In genomic region chr3:9932535-9932842, GRCh38 we compare ENCODE assay signal across 8 cellular contexts. TPM values are rescaled to one million over a fixed set of nuclear protein-coding genes. Genes with fewer than 3 reads are reported as not detected.
DNase-seq lines count a peak whose midpoint lies in the region; ATAC-seq and TF ChIP-seq lines count a peak whose summit lies in the region.

No MANE protein-coding gene starts in this region.

- CTCF ChIA-PET in HEK293 (lab: Yijun Ruan, JAX) (interaction anchor here (0.6 to 2.3 kb wide), 14 partner anchors 10 to 1479 kb away, joined by 3 to 19 read pairs (median 5); partner anchors contain the start of gene JAGN1), GM10248 (lab: Yijun Ruan, JAX) (interaction anchor here (0.7 to 5.7 kb wide), 58 partner anchors 10 to 808 kb away, joined by 3 to 43 read pairs (median 4); partner anchors contain the start of genes ARPC4, EMC3, GHRL and IL17RC)

- H3K36me3 ChIP-seq in HEK293 (ENCODE audit: control insufficient read depth in 2 of 2, insufficient read depth in 1 of 2, low read length in 2 of 2): peaks cover 6 to 40% of the 10 kb centered on the region in 2 experiments
- no peaks in the 10 kb centered on the region for H3K36me3 ChIP-seq in iPS-15b (ENCODE audit: control insufficient read depth, insufficient read depth, low read length)
- H3K36me3 ChIP-seq in spleen: peaks cover 0 to 49% (median 2%) of the 10 kb centered on the region in 6 donors

- intact Hi-C loops in activated T-helper 1 cell treated with anti-CD3 and anti-CD28 coated beads, Interleukin-12 subunit alpha, Interleukin-12 subunit beta, Interleukin-2, Interleukin-4 antibody, amounts not matched to agents 30 ng/mL and 10 ng/mL and 1 ng/mL, durations not matched to agents 14 hours and 24 hours and 36 hours (cut with micrococcal nuclease): loop anchor here (1.0 to 10.0 kb wide), 8 partner anchors 17 to 1915 kb away; partner anchors contain the start of genes ARPC4, BRPF1, JAGN1 and MTMR14
- intact Hi-C loops in spleen (cut with DNase I; ENCODE audit: low total_unique reads): no loop called here

- DNase-seq in activated T-helper 1 cell treated with anti-CD3 and anti-CD28 coated beads, Interleukin-12 subunit alpha, Interleukin-12 subunit beta, Interleukin-2, Interleukin-4 antibody, amounts not matched to agents 30 ng/mL and 10 ng/mL and 1 ng/mL, durations not matched to agents 14 hours and 24 hours and 36 hours (ENCODE audit: low spot score): no peak
- DNase-seq in spleen (no peak), NCI-H187 (lab: John Stamatoyannopoulos, UW) (no peak), GM10248 (ENCODE audit: extremely low spot score) (no peak), NCI-H446 (lab: John Stamatoyannopoulos, UW) (no peak)

- POLR2A ChIA-PET in HEK293 (lab: Yijun Ruan, JAX): interaction anchor here (0.6 to 3.9 kb wide), 22 partner anchors 11 to 235 kb away, joined by 3 to 33 read pairs (median 8); partner anchors contain the start of genes ARPC4, CIDEC, EMC3 and FANCD2
- POLR2A ChIA-PET in GM10248 (lab: Yijun Ruan, JAX): interaction anchor here (1.4 to 2.0 kb wide), 2 partner anchors 10 to 94 kb away, joined by 3 to 10 read pairs; no protein-coding TSS in a partner anchor

- H3K27me3 Mint-ChIP-seq in activated T-helper 1 cell treated with anti-CD3 and anti-CD28 coated beads, Interleukin-12 subunit alpha, Interleukin-12 subunit beta, Interleukin-2, Interleukin-4 antibody, amounts not matched to agents 30 ng/mL and 10 ng/mL and 1 ng/mL, durations not matched to agents 14 hours and 24 hours and 36 hours (ENCODE audit: insufficient read depth): no peaks in the 10 kb centered on the region

- no peak for ATAC-seq in HG03469 (IDR thresholded peaks at IDR 0.05; ENCODE audit: unreplicated experiment)

- H3K27ac ChIP-seq in HEK293 (ENCODE audit: extremely low read depth, low read depth, low read length) (peak overlapping the region; percentile 95; the same call in 1 of the 2 replicates), spleen (peak overlapping the region; percentile 91 to 97 (median 94))

- 0 out of 2 replicates have a peak, but pooled peaks cover 2% of the 10 kb centered on the region for H3K4me1 ChIP-seq in HEK293 (ENCODE audit: control insufficient read depth, insufficient read depth, low read length)
- no peaks in the 10 kb centered on the region for H3K4me1 ChIP-seq in iPS-15b (ENCODE audit: control insufficient read depth, insufficient read depth, low read length)
- H3K4me1 ChIP-seq in spleen: peaks cover 24 to 51% (median 39%) of the 10 kb centered on the region in 6 donors

- TF ChIP-seq POLR2A in spleen (IDR thresholded peaks at IDR 0.05): peak in 1 of 3 donors; percentile 30

- TF ChIP-seq CTCF in HEK293 (tag by site-specific recombination; IDR thresholded peaks at IDR 0.05) (no peak), spleen (IDR thresholded peaks at IDR 0.05 in 8 of 11, conservative IDR thresholded peaks at IDR 0.05 in 3 of 11) (no peak), GM10248 (IDR thresholded peaks at IDR 0.05; ENCODE audit: control extremely low read depth, extremely low read depth, low read depth, missing control alignments) (no peak)

- H3K9ac ChIP-seq in iPS-15b (ENCODE audit: low read depth, low read length): peak overlapping the region; percentile 37

- WGBS in spleen, 5 donors: 3 to 11% (median 6%) methylated on average over 10 to 13 of the region's 13 CpGs

- peaks cover 34% of the 10 kb centered on the region for H3K4me1 Mint-ChIP-seq in activated T-helper 1 cell treated with anti-CD3 and anti-CD28 coated beads, Interleukin-12 subunit alpha, Interleukin-12 subunit beta, Interleukin-2, Interleukin-4 antibody, amounts not matched to agents 30 ng/mL and 10 ng/mL and 1 ng/mL, durations not matched to agents 14 hours and 24 hours and 36 hours (ENCODE audit: low read depth)

- H3K27me3 ChIP-seq in iPS-15b (ENCODE audit: control insufficient read depth, insufficient read depth, low read length): no peaks in the 10 kb centered on the region
- no peaks in the 10 kb centered on the region for H3K27me3 ChIP-seq in spleen (replicated peaks in 1 of 7)

- H3K4me3 ChIP-seq in HEK293 (ENCODE audit: low read depth, low read length) (no peak overlapping the region; the same call in 1 of the 2 replicates), iPS-15b (ENCODE audit: low read depth, low read length) (peak overlapping the region; percentile 69), spleen (peak overlapping the region; percentile 59 to 94 (median 85))

- H3K9me3 Mint-ChIP-seq in activated T-helper 1 cell treated with anti-CD3 and anti-CD28 coated beads, Interleukin-12 subunit alpha, Interleukin-12 subunit beta, Interleukin-2, Interleukin-4 antibody, amounts not matched to agents 30 ng/mL and 10 ng/mL and 1 ng/mL, durations not matched to agents 14 hours and 24 hours and 36 hours: no peaks in the 10 kb centered on the region

- H3K4me3 Mint-ChIP-seq in activated T-helper 1 cell treated with anti-CD3 and anti-CD28 coated beads, Interleukin-12 subunit alpha, Interleukin-12 subunit beta, Interleukin-2, Interleukin-4 antibody, amounts not matched to agents 30 ng/mL and 10 ng/mL and 1 ng/mL, durations not matched to agents 14 hours and 24 hours and 36 hours: peak overlapping the region; percentile 96

- H3K36me3 Mint-ChIP-seq in activated T-helper 1 cell treated with anti-CD3 and anti-CD28 coated beads, Interleukin-12 subunit alpha, Interleukin-12 subunit beta, Interleukin-2, Interleukin-4 antibody, amounts not matched to agents 30 ng/mL and 10 ng/mL and 1 ng/mL, durations not matched to agents 14 hours and 24 hours and 36 hours (ENCODE audit: low read depth): peaks cover 15% of the 10 kb centered on the region

- peak overlapping the region; percentile 95 for H3K27ac Mint-ChIP-seq in activated T-helper 1 cell treated with anti-CD3 and anti-CD28 coated beads, Interleukin-12 subunit alpha, Interleukin-12 subunit beta, Interleukin-2, Interleukin-4 antibody, amounts not matched to agents 30 ng/mL and 10 ng/mL and 1 ng/mL, durations not matched to agents 14 hours and 24 hours and 36 hours

- no peaks in the 10 kb centered on the region for H3K9me3 ChIP-seq in HEK293 (ENCODE audit: control insufficient read depth, insufficient read depth, low read depth, low read length)
- no peaks in the 10 kb centered on the region for H3K9me3 ChIP-seq in iPS-15b (ENCODE audit: control insufficient read depth, insufficient read depth, low read length)
- H3K9me3 ChIP-seq in spleen: no peaks in the 10 kb centered on the region

TF ChIP-seq in HEK293, 187 proteins besides CTCF, POLR2A, EP300 and RAD21 (continues in another document):
- TF ChIP-seq ZSCAN4 (tag by site-specific recombination; IDR thresholded peaks at IDR 0.05): no peak
- no peak for TF ChIP-seq ZNF175 (tag by site-specific recombination; IDR thresholded peaks at IDR 0.05)
- TF ChIP-seq ZBTB7A (tag by site-specific recombination; IDR thresholded peaks at IDR 0.05; ENCODE audit: low read depth): no peak
- TF ChIP-seq ZNF561 (tag by site-specific recombination; IDR thresholded peaks at IDR 0.05; ENCODE audit: borderline replicate concordance): no peak; the same call in 1 of the 2 replicates
- no peak for TF ChIP-seq KLF8 (tag by site-specific recombination; IDR thresholded peaks at IDR 0.05)
- TF ChIP-seq ZNF639 (tag by site-specific recombination; IDR thresholded peaks at IDR 0.05): no peak

RNA-seq across cellular contexts. Expression of gene CRELD1, which starts 1.1 kb away (rescaled TPM):
- 18.7 and 20.6 TPM in 2 replicates for total RNA-seq in activated T-helper 1 cell treated with anti-CD3 and anti-CD28 coated beads, Interleukin-12 subunit alpha, Interleukin-12 subunit beta, Interleukin-2, Interleukin-4 antibody, amounts not matched to agents 30 ng/mL and 10 ng/mL and 1 ng/mL, durations not matched to agents 14 hours and 24 hours and 36 hours
- total RNA-seq in spleen: 10 to 100 TPM; 17.7 to 40.3 (median 31.4) TPM
- 10 to 100 TPM; 20.6 to 40.9 (median 21.9) TPM for polyA plus RNA-seq in spleen

RNA-seq across cellular contexts. Expression of gene IL17RC, which starts 15.6 kb away (rescaled TPM):
- 0.64 and 0.83 TPM in 2 replicates for total RNA-seq in activated T-helper 1 cell treated with anti-CD3 and anti-CD28 coated beads, Interleukin-12 subunit alpha, Interleukin-12 subunit beta, Interleukin-2, Interleukin-4 antibody, amounts not matched to agents 30 ng/mL and 10 ng/mL and 1 ng/mL, durations not matched to agents 14 hours and 24 hours and 36 hours
- total RNA-seq in spleen: 10 to 100 TPM; 10.7 to 24.1 (median 19.7) TPM
- polyA plus RNA-seq in spleen: 10 to 100 TPM in 2 of 3 donors, 1 to 10 TPM in 1; 6.6 to 24.6 (median 12.6) TPM

RNA-seq across cellular contexts. Expression of gene PRRT3, which starts 19.7 kb away (rescaled TPM):
- total RNA-seq in activated T-helper 1 cell treated with anti-CD3 and anti-CD28 coated beads, Interleukin-12 subunit alpha, Interleukin-12 subunit beta, Interleukin-2, Interleukin-4 antibody, amounts not matched to agents 30 ng/mL and 10 ng/mL and 1 ng/mL, durations not matched to agents 14 hours and 24 hours and 36 hours: 16.4 and 16.8 TPM in 2 replicates
- 1 to 10 TPM in 6 of 7 donors, under 1 TPM in 1; 0.85 to 2.4 (median 1.9) TPM for total RNA-seq in spleen
- polyA plus RNA-seq in spleen: under 1 TPM; 0.65 to 0.99 (median 0.72) TPM

RNA-seq across cellular contexts. Expression of gene IL17RE, which starts 29.8 kb away (rescaled TPM):
- total RNA-seq in activated T-helper 1 cell treated with anti-CD3 and anti-CD28 coated beads, Interleukin-12 subunit alpha, Interleukin-12 subunit beta, Interleukin-2, Interleukin-4 antibody, amounts not matched to agents 30 ng/mL and 10 ng/mL and 1 ng/mL, durations not matched to agents 14 hours and 24 hours and 36 hours: 3.2 and 3.5 TPM in 2 replicates
- 1 to 10 TPM; 1.0 to 5.1 (median 1.9) TPM for total RNA-seq in spleen
- polyA plus RNA-seq in spleen: 1 to 10 TPM in 1 of 3 donors, under 1 TPM in 2; 0.57 to 1.7 (median 0.64) TPM

RNA-seq across cellular contexts. Expression of gene JAGN1, which starts 42.1 kb away (rescaled TPM):
- total RNA-seq in activated T-helper 1 cell treated with anti-CD3 and anti-CD28 coated beads, Interleukin-12 subunit alpha, Interleukin-12 subunit beta, Interleukin-2, Interleukin-4 antibody, amounts not matched to agents 30 ng/mL and 10 ng/mL and 1 ng/mL, durations not matched to agents 14 hours and 24 hours and 36 hours: 42.4 and 46.3 TPM in 2 replicates
- total RNA-seq in spleen: 10 to 100 TPM; 17.1 to 41.3 (median 23.6) TPM
- polyA plus RNA-seq in spleen: 10 to 100 TPM; 22.0 to 33.4 (median 28.1) TPM
